ENCODE assay signal across 11 cellular contexts in genomic region chr10:35184527-35185171, GRCh38.
DNase-seq lines count a peak whose midpoint lies in the region; ATAC-seq and TF ChIP-seq lines count a peak whose summit lies in the region.
"Had no signal": no experiment of that assay in that cellular context is flagged by ENCODE, and none has a peak within 500 bp of the region (broad histone marks: within the 10 kb centered on the region; RNA-seq: fewer than 3 reads in every experiment).

No MANE protein-coding gene starts in this region.

- TF ChIP-seq CTCF in GM10266 (IDR thresholded peaks at IDR 0.05; ENCODE audit: control insufficient read depth, insufficient read depth, low read depth, missing control alignments) (no peak), GM20000 (IDR thresholded peaks at IDR 0.05; ENCODE audit: extremely low read depth, missing control alignments) (no peak)

- ATAC-seq in HG03342 (IDR thresholded peaks at IDR 0.05; ENCODE audit: unreplicated experiment): peak; percentile 45
- ATAC-seq: HCT116 had no signal

- peak; percentile 35 for DNase-seq in GM10266 (ENCODE audit: extremely low spot score)
- peak; percentile 28 for DNase-seq in GM20000 (ENCODE audit: low spot score)
- peak; percentile 29 for DNase-seq in fibroblast of gingiva (ENCODE audit: low read depth)
- no peak for DNase-seq in middle frontal gyrus (ENCODE audit: extremely low spot score, low spot score)
- DNase-seq in GM03348 (ENCODE audit: low spot score): no peak
- DNase-seq in activated CD4-positive, CD25-positive, alpha-beta regulatory T cell treated with anti-CD3 and anti-CD28 coated beads, Interleukin-2, amount 50 U/mL, for 72 hours: no peak
- DNase-seq in NCI-H1105 (lab: John Stamatoyannopoulos, UW): no peak
- DNase-seq: C1 segment of cervical spinal cord, substantia nigra had no signal

Comparison
In these comparisons a context has a peak if more than half of its experiments do, and no peak if none do; other contexts are left out.
1. DNase-seq: peak in GM10266 (single experiment), GM20000 (single experiment) and fibroblast of gingiva (single experiment); none in middle frontal gyrus (single experiment), GM03348 (single experiment), activated CD4-positive, CD25-positive, alpha-beta regulatory T cell treated with anti-CD3 and anti-CD28 coated beads, Interleukin-2, amount 50 U/mL, for 72 hours (single experiment) and NCI-H1105 (single experiment).